In the genomic region with DNA sequence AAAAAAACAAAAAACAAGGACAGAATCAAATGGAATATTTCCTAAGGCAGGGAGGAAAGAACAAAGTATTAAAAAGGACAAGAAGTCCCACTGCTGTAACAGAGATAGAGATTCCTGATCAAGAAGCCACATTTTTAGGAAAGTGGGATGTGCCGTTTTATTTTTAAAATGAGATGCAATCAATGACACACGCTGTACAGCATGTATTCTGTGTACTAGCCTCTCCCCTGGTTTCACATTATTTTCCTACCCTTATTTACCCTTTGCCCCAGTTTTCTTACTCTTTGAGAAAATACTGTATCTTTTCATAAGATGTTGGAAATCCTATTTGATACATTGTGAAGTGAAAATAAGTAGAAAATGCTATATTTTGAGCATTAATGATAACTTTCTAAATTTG, we compare ENCODE assay signal across 14 cellular contexts.
"Had no signal": no experiment of that assay in that cellular context is flagged by ENCODE, and none has a peak within 500 bp of the region (broad histone marks: within the 10 kb centered on the region; RNA-seq: fewer than 3 reads in every experiment).

No MANE protein-coding gene starts in this region.

- H3K4me3 ChIP-seq: mucosa of descending colon, prostate gland, stomach, transverse colon had no signal

- H3K36me3 ChIP-seq: prostate gland, stomach, transverse colon had no signal

- H3K9me3 ChIP-seq: prostate gland had no signal

- H3K27me3 ChIP-seq: stomach, transverse colon had no signal

- H3K27ac ChIP-seq: transverse colon had no signal

- ATAC-seq: activated naive CD4-positive, alpha-beta T cell treated with anti-CD3 and anti-CD28 coated beads, Interleukin-2, amount 50 U/mL, for 72 hours; mucosa of descending colon had no signal

- DNase-seq: activated B cell treated with CpG ODN at 0.5 μM for 24 hours; activated CD4-positive, alpha-beta T cell treated with anti-CD3 and anti-CD28 coated beads, Interleukin-2, amount 10 ng/mL, durations not matched to agents 24 days and 14 days; activated CD8-positive, alpha-beta memory T cell treated with anti-CD3 and anti-CD28 coated beads for 24 hours; dermis blood vessel endothelial cell; mammary epithelial cell; mucosa of descending colon; natural killer cell; SIG-M5; stimulated activated CD4-positive, alpha-beta T cell treated with anti-CD3 and anti-CD28 coated beads, Interleukin-4, amount 100 ng/mL, for 4 hours; stomach; T-helper 2 cell; transverse colon had no signal

- H3K4me1 ChIP-seq: prostate gland, stomach, transverse colon had no signal
